18 cellular contexts compared by ENCODE assay signal in genomic region chr14:101774814-101775213, GRCh38. TPM values are rescaled to one million over a fixed set of nuclear protein-coding genes. Genes with fewer than 3 reads are reported as not detected.
DNase-seq lines count a peak whose midpoint lies in the region; ATAC-seq and TF ChIP-seq lines count a peak whose summit lies in the region.
"Had no signal": no experiment of that assay in that cellular context is flagged by ENCODE, and none has a peak within 500 bp of the region (broad histone marks: within the 10 kb centered on the region; RNA-seq: fewer than 3 reads in every experiment).

No MANE protein-coding gene starts in this region.

- peaks cover 28% of the 10 kb centered on the region for H3K4me1 Mint-ChIP-seq in T-helper 1 cell treated with Interleukin-12 subunit alpha and Interleukin-12 subunit beta and Interleukin-4 antibody, amounts not matched to agents 30 μg/mL and 1 μg/mL, for 36 hours (ENCODE audit: low read depth)
- peaks cover 47% of the 10 kb centered on the region for H3K4me1 Mint-ChIP-seq in brain
- peaks cover 54% of the 10 kb centered on the region for H3K4me1 Mint-ChIP-seq in stimulated activated memory B cell treated with anti-CD40 and anti-IgM and Interleukin-4, amounts not matched to agents 10 μg/mL and 1 μg/mL and 100 μg/mL, for 72 hours

- H3K36me3 Mint-ChIP-seq in T-helper 1 cell treated with Interleukin-12 subunit alpha and Interleukin-12 subunit beta and Interleukin-4 antibody, amounts not matched to agents 30 μg/mL and 1 μg/mL, for 36 hours (ENCODE audit: low read depth): peaks cover 5% of the 10 kb centered on the region
- H3K36me3 Mint-ChIP-seq in brain: peaks cover 32% of the 10 kb centered on the region
- no peaks in the 10 kb centered on the region for H3K36me3 Mint-ChIP-seq in stimulated activated memory B cell treated with anti-CD40 and anti-IgM and Interleukin-4, amounts not matched to agents 10 μg/mL and 1 μg/mL and 100 μg/mL, for 72 hours

- ATAC-seq in stimulated activated memory B cell treated with anti-CD40 and anti-IgM and Interleukin-4, amounts not matched to agents 10 μg/mL and 1 μg/mL and 100 μg/mL, for 72 hours: no peak
- no peak for ATAC-seq in HG03521 (IDR thresholded peaks at IDR 0.05; ENCODE audit: unreplicated experiment)
- ATAC-seq: activated CD4-positive, alpha-beta T cell treated with anti-CD3 and anti-CD28 coated beads for 36 hours; heart left ventricle had no signal

- DNase-seq in T-helper 1 cell (no peak), NCI-H1694 (lab: John Stamatoyannopoulos, UW) (peak; percentile 73), COLO829 (ENCODE audit: low spot score) (no peak), OCI-M1 (lab: John Stamatoyannopoulos, UW) (no peak)
- DNase-seq: activated CD4-positive, alpha-beta T cell treated with anti-CD3 and anti-CD28 coated beads for 36 hours; activated naive CD4-positive, alpha-beta T cell treated with Interleukin-2 at 50 U/mL for 16 hours; brain microvascular endothelial cell; heart left ventricle; islet precursor cell; Kasumi-1; NCI-H2029; ovary; stimulated activated naive CD4-positive, alpha-beta T cell; T1000 had no signal

- H3K27me3 Mint-ChIP-seq in T-helper 1 cell treated with Interleukin-12 subunit alpha and Interleukin-12 subunit beta and Interleukin-4 antibody, amounts not matched to agents 30 μg/mL and 1 μg/mL, for 36 hours (ENCODE audit: low read depth): peaks cover 9% of the 10 kb centered on the region
- H3K27me3 Mint-ChIP-seq in brain: peaks cover 16% of the 10 kb centered on the region
- H3K27me3 Mint-ChIP-seq in stimulated activated memory B cell treated with anti-CD40 and anti-IgM and Interleukin-4, amounts not matched to agents 10 μg/mL and 1 μg/mL and 100 μg/mL, for 72 hours: no peaks in the 10 kb centered on the region

- no peak overlapping the region for H3K4me3 Mint-ChIP-seq in T-helper 1 cell treated with Interleukin-12 subunit alpha and Interleukin-12 subunit beta and Interleukin-4 antibody, amounts not matched to agents 30 μg/mL and 1 μg/mL, for 36 hours
- H3K4me3 Mint-ChIP-seq in brain: peak overlapping the region in 1 of 5 experiments; percentile 30
- H3K4me3 Mint-ChIP-seq in stimulated activated memory B cell treated with anti-CD40 and anti-IgM and Interleukin-4, amounts not matched to agents 10 μg/mL and 1 μg/mL and 100 μg/mL, for 72 hours: no peak overlapping the region
- H3K4me3 Mint-ChIP-seq: activated CD4-positive, alpha-beta T cell treated with anti-CD3 and anti-CD28 coated beads for 36 hours had no signal

- TF ChIP-seq CTCF in brain (conservative IDR thresholded peaks at IDR 0.05): no peak

- H3K27ac Mint-ChIP-seq in T-helper 1 cell treated with Interleukin-12 subunit alpha and Interleukin-12 subunit beta and Interleukin-4 antibody, amounts not matched to agents 30 μg/mL and 1 μg/mL, for 36 hours: peak overlapping the region; percentile 23
- peak overlapping the region in 3 of 5 experiments; percentile 43 to 94 (median 88) for H3K27ac Mint-ChIP-seq in brain
- peak overlapping the region; percentile 69 for H3K27ac Mint-ChIP-seq in stimulated activated memory B cell treated with anti-CD40 and anti-IgM and Interleukin-4, amounts not matched to agents 10 μg/mL and 1 μg/mL and 100 μg/mL, for 72 hours
- H3K27ac Mint-ChIP-seq: activated CD4-positive, alpha-beta T cell treated with anti-CD3 and anti-CD28 coated beads for 36 hours had no signal

- peaks cover 5% of the 10 kb centered on the region for H3K9me3 Mint-ChIP-seq in T-helper 1 cell treated with Interleukin-12 subunit alpha and Interleukin-12 subunit beta and Interleukin-4 antibody, amounts not matched to agents 30 μg/mL and 1 μg/mL, for 36 hours
- peaks cover 0 to 10% (median 0%) of the 10 kb centered on the region in 5 experiments for H3K9me3 Mint-ChIP-seq in brain
- no peaks in the 10 kb centered on the region for H3K9me3 Mint-ChIP-seq in stimulated activated memory B cell treated with anti-CD40 and anti-IgM and Interleukin-4, amounts not matched to agents 10 μg/mL and 1 μg/mL and 100 μg/mL, for 72 hours

RNA-seq across cellular contexts. Expression of gene PPP2R5C, which starts 13.3 kb away (rescaled TPM):
- 69.9 TPM for polyA plus RNA-seq in brain (ENCODE audit: insufficient read depth, low read depth, low replicate concordance)

Comparison
In these comparisons a context has a peak if more than half of its experiments do, and no peak if none do; other contexts are left out.
1. H3K27ac Mint-ChIP-seq: peak in every context shown above with its lines; median percentile 88 in brain; 69 in stimulated activated memory B cell treated with anti-CD40 and anti-IgM and Interleukin-4, amounts not matched to agents 10 μg/mL and 1 μg/mL and 100 μg/mL, for 72 hours; 23 in T-helper 1 cell treated with Interleukin-12 subunit alpha and Interleukin-12 subunit beta and Interleukin-4 antibody, amounts not matched to agents 30 μg/mL and 1 μg/mL, for 36 hours.